In genomic region chr15:41536866-41537265, GRCh38 we compare ENCODE assay signal across 35 cellular contexts. TPM values are rescaled to one million over a fixed set of nuclear protein-coding genes. Genes with fewer than 3 reads are reported as not detected.
"Had no signal": no experiment of that assay in that cellular context is flagged by ENCODE, and none has a peak within 500 bp of the region (broad histone marks: within the 10 kb centered on the region; RNA-seq: fewer than 3 reads in every experiment).

No MANE protein-coding gene starts in this region.

- ATAC-seq: activated CD4-positive, CD25-positive, alpha-beta regulatory T cell treated with anti-CD3 and anti-CD28 coated beads, Interleukin-2, amount 50 U/mL, for 24 hours; activated CD8-positive, alpha-beta T cell treated with anti-CD3 and anti-CD28 coated beads for 36 hours; activated T-cell treated with anti-CD3 and anti-CD28 coated beads, Interleukin-2, amount 50 U/mL, for 4 hours; activated T-helper 17 cell treated with anti-CD3 and anti-CD28 coated beads, Interleukin-2, amount 50 U/mL, for 72 hours; effector memory CD8-positive, alpha-beta T cell; T-helper 17 cell had no signal

- FAIRE-seq: astrocyte, bronchial epithelial cell, colon, endothelial cell of umbilical vein, frontal cortex had no signal

- DNase-seq: activated B cell treated with CpG ODN at 0.5 μM for 24 hours; activated CD4-positive, alpha-beta T cell treated with anti-CD3 and anti-CD28 coated beads for 48 hours; activated CD4-positive, alpha-beta T cell treated with anti-CD3 and anti-CD28 coated beads, Interleukin-2, amount 50 U/mL, for 1 hour; activated CD4-positive, alpha-beta T cell treated with anti-CD3 and anti-CD28 coated beads, Interleukin-2, amount 50 U/mL, for 48 hours; activated CD8-positive, alpha-beta memory T cell treated with anti-CD3 and anti-CD28 coated beads for 24 hours; activated CD8-positive, alpha-beta T cell treated with anti-CD3 and anti-CD28 coated beads for 36 hours; activated effector memory CD4-positive, alpha-beta T cell treated with Interleukin-2 at 50 U/mL for 16 hours; activated gamma-delta T cell treated with Interleukin-2 at 50 U/mL for 16 hours; activated naive CD4-positive, alpha-beta T cell treated with anti-CD3 and anti-CD28 coated beads, Interleukin-2, amount 50 U/mL, for 16 hours; activated naive CD4-positive, alpha-beta T cell treated with Interleukin-2 at 50 U/mL for 16 hours; activated T-cell treated with anti-CD3 and anti-CD28 coated beads, Interleukin-2, amount 50 U/mL, for 4 hours; amniotic stem cell; anterior cingulate cortex; brain microvascular endothelial cell; caudate nucleus; cortex of kidney; dermis blood vessel endothelial cell; effector CD4-positive, alpha-beta T cell; effector memory CD8-positive, alpha-beta T cell; foreskin fibroblast; head of caudate nucleus; T-helper 1 cell; T-helper 17 cell; T1000; WERI-Rb-1 had no signal

- H3K27ac ChIP-seq: brain microvascular endothelial cell, epithelial cell of prostate, WERI-Rb-1 had no signal

- H3K27me3 Mint-ChIP-seq: activated B cell treated with CpG ODN at 0.5 μM for 24 hours; activated CD8-positive, alpha-beta T cell treated with anti-CD3 and anti-CD28 coated beads for 36 hours; activated naive CD8-positive, alpha-beta T cell; activated T-helper 17 cell treated with anti-CD3 and anti-CD28 coated beads, Interleukin-2, amount 50 U/mL, for 72 hours; effector memory CD8-positive, alpha-beta T cell; T-helper 17 cell had no signal

- H3K27ac Mint-ChIP-seq: activated B cell treated with CpG ODN at 0.5 μM for 24 hours; activated CD8-positive, alpha-beta T cell treated with anti-CD3 and anti-CD28 coated beads for 36 hours; activated naive CD8-positive, alpha-beta T cell; activated T-helper 17 cell treated with anti-CD3 and anti-CD28 coated beads, Interleukin-2, amount 50 U/mL, for 72 hours; effector memory CD8-positive, alpha-beta T cell; T-helper 17 cell; T-helper 2 cell treated with Interferon-gamma antibody and Interleukin-4, amounts not matched to agents 5 μg/mL and 100 μg/mL, for 36 hours had no signal

- H3K27me3 ChIP-seq: brain microvascular endothelial cell had no signal

- H3K9me3 Mint-ChIP-seq: activated B cell treated with CpG ODN at 0.5 μM for 24 hours; activated CD8-positive, alpha-beta T cell treated with anti-CD3 and anti-CD28 coated beads for 36 hours; activated T-cell treated with anti-CD3 and anti-CD28 coated beads, Interleukin-2, amount 50 U/mL, for 4 hours; activated T-helper 17 cell treated with anti-CD3 and anti-CD28 coated beads, Interleukin-2, amount 50 U/mL, for 72 hours; effector memory CD8-positive, alpha-beta T cell; T-helper 2 cell treated with Interferon-gamma antibody and Interleukin-4, amounts not matched to agents 5 μg/mL and 100 μg/mL, for 36 hours had no signal

- H3K4me3 Mint-ChIP-seq: activated B cell treated with CpG ODN at 0.5 μM for 24 hours; activated CD8-positive, alpha-beta T cell treated with anti-CD3 and anti-CD28 coated beads for 36 hours; activated naive CD8-positive, alpha-beta T cell; activated T-cell treated with anti-CD3 and anti-CD28 coated beads, Interleukin-2, amount 50 U/mL, for 4 hours; activated T-helper 17 cell treated with anti-CD3 and anti-CD28 coated beads, Interleukin-2, amount 50 U/mL, for 72 hours; effector memory CD8-positive, alpha-beta T cell; T-helper 17 cell; T-helper 2 cell treated with Interferon-gamma antibody and Interleukin-4, amounts not matched to agents 5 μg/mL and 100 μg/mL, for 36 hours had no signal

RNA-seq across cellular contexts. Expression of gene LTK, which starts 23.2 kb away (rescaled TPM):
- total RNA-seq: bronchial epithelial cell, dermis blood vessel endothelial cell, frontal cortex had no signal
